Comparison of ENCODE assay signal across 20 cellular contexts in genomic region chr3:138196023-138196422, GRCh38.
A peak's percentile ranks its signal among the peaks of the same experiment; 100 is the strongest.
DNase-seq lines count a peak whose midpoint lies in the region; ATAC-seq, FAIRE-seq and TF ChIP-seq lines count a peak whose summit lies in the region.
"Had no signal": no experiment of that assay in that cellular context is flagged by ENCODE, and none has a peak within 500 bp of the region (broad histone marks: within the 10 kb centered on the region; RNA-seq: fewer than 3 reads in every experiment).

No MANE protein-coding gene starts in this region.

- H3K27ac ChIP-seq in RWPE2 (ENCODE audit: poor library complexity, severe bottlenecking) (peak overlapping the region; percentile 73), cingulate gyrus (ENCODE audit: low read depth, low read length) (peak overlapping the region; percentile 73)
- H3K27ac ChIP-seq: Peyer's patch had no signal

- H3K4me3 ChIP-seq in RWPE2 (ENCODE audit: severe bottlenecking), result no peak overlapping the region
- H3K4me3 ChIP-seq: GM12878, K562, Peyer's patch had no signal

- no peaks in the 10 kb centered on the region for H3K27me3 ChIP-seq in RWPE2 (ENCODE audit: insufficient read depth, poor library complexity, severe bottlenecking)
- H3K27me3 ChIP-seq: Peyer's patch had no signal

- H3K36me3 ChIP-seq in RWPE2 (ENCODE audit: low read depth), result peaks cover 15% of the 10 kb centered on the region

- no peaks in the 10 kb centered on the region for H3K9me3 ChIP-seq in RWPE2 (ENCODE audit: severe bottlenecking)
- H3K9me3 ChIP-seq: Peyer's patch had no signal

- H3K4me1 ChIP-seq in RWPE2 (ENCODE audit: insufficient read depth, poor library complexity, severe bottlenecking), result peaks cover 12% of the 10 kb centered on the region

- peak; percentile 81 for ATAC-seq in RWPE2 (ENCODE audit: low read depth)
- no peak for ATAC-seq in HG02885 (IDR thresholded peaks at IDR 0.05; ENCODE audit: poor library complexity, unreplicated experiment)
- ATAC-seq: GM12878, K562 had no signal

- DNase-seq in HCEC 1CT, result peak; percentile 27
- DNase-seq in RWPE2 (ENCODE audit: low spot score), result no peak
- DNase-seq in kidney tubule cell (ENCODE audit: low spot score), result peak; percentile 29
- no peak for DNase-seq in D721Med (ENCODE audit: insufficient read length, low spot score)
- no peak for DNase-seq in middle frontal gyrus (ENCODE audit: extremely low spot score, low spot score)
- DNase-seq: DMS79 treated with DMSO at 0.1 percent for 48 hours; H7; HFFc6; NCI-H1092; NCI-H1436 treated with DMSO at 0.1 percent for 48 hours; NCI-H1930; NCI-H510A; NK-92 treated with Interleukin-12 subunit alpha and Interleukin-12 subunit beta, amount 100 ng/mL, for 24 hours; Peyer's patch; SW 1271 had no signal

- no peak for TF ChIP-seq CTCF in RWPE2 (IDR thresholded peaks at IDR 0.05; ENCODE audit: poor library complexity, severe bottlenecking)
- no peak for TF ChIP-seq CTCF in D721Med (IDR thresholded peaks at IDR 0.05; ENCODE audit: insufficient read depth, missing control alignments)

- no peak for FAIRE-seq in D721Med (lab: Jason Lieb, UNC)
- FAIRE-seq: A204.1, GM12878, K562 had no signal

Comparison
In these comparisons a context has a peak if more than half of its experiments do, and no peak if none do; other contexts are left out.
1. DNase-seq: peak in HCEC 1CT (single experiment) and kidney tubule cell (single experiment); none in RWPE2 (single experiment), D721Med (single experiment) and middle frontal gyrus (single experiment).